10 cellular contexts compared by ENCODE assay signal in genomic region chr1:204103121-204103741, GRCh38. TPM values are rescaled to one million over a fixed set of nuclear protein-coding genes. Genes with fewer than 3 reads are reported as not detected.
DNase-seq lines count a peak whose midpoint lies in the region; ATAC-seq lines count a peak whose summit lies in the region.
"Had no signal": no experiment of that assay in that cellular context is flagged by ENCODE, and none has a peak within 500 bp of the region (broad histone marks: within the 10 kb centered on the region; RNA-seq: fewer than 3 reads in every experiment).

No MANE protein-coding gene starts in this region.

- H3K27ac Mint-ChIP-seq in activated T-cell treated with anti-CD3 and anti-CD28 coated beads, Interleukin-2, amount 50 U/mL, for 24 hours: peak overlapping the region; percentile 87
- H3K27ac Mint-ChIP-seq in activated CD8-positive, alpha-beta T cell treated with anti-CD3 and anti-CD28 coated beads, Interleukin-2, amount 10 ng/mL, durations not matched to agents 7 days and 5 days: peak overlapping the region; percentile 60
- peak overlapping the region; percentile 31 for H3K27ac Mint-ChIP-seq in stimulated activated naive B cell treated with anti-CD40 and anti-IgM and Interleukin-4, amounts not matched to agents 10 μg/mL and 1 μg/mL and 100 μg/mL, for 72 hours

- H3K4me1 Mint-ChIP-seq in activated T-cell treated with anti-CD3 and anti-CD28 coated beads, Interleukin-2, amount 50 U/mL, for 24 hours (ENCODE audit: low read depth): peaks cover 33% of the 10 kb centered on the region
- H3K4me1 Mint-ChIP-seq in activated CD8-positive, alpha-beta T cell treated with anti-CD3 and anti-CD28 coated beads, Interleukin-2, amount 10 ng/mL, durations not matched to agents 7 days and 5 days (ENCODE audit: low read depth): peaks cover 44% of the 10 kb centered on the region
- H3K4me1 Mint-ChIP-seq in stimulated activated naive B cell treated with anti-CD40 and anti-IgM and Interleukin-4, amounts not matched to agents 10 μg/mL and 1 μg/mL and 100 μg/mL, for 72 hours: peaks cover 26 to 35% of the 10 kb centered on the region in 2 donors

- H3K4me3 Mint-ChIP-seq in activated T-cell treated with anti-CD3 and anti-CD28 coated beads, Interleukin-2, amount 50 U/mL, for 24 hours: no peak overlapping the region
- H3K4me3 Mint-ChIP-seq in activated CD8-positive, alpha-beta T cell treated with anti-CD3 and anti-CD28 coated beads, Interleukin-2, amount 10 ng/mL, durations not matched to agents 7 days and 5 days: no peak overlapping the region
- peak overlapping the region in 1 of 2 donors; percentile 16 for H3K4me3 Mint-ChIP-seq in stimulated activated naive B cell treated with anti-CD40 and anti-IgM and Interleukin-4, amounts not matched to agents 10 μg/mL and 1 μg/mL and 100 μg/mL, for 72 hours

- DNase-seq in activated T-cell treated with anti-CD3 and anti-CD28 coated beads, Interleukin-2, amount 50 U/mL, for 24 hours: no peak
- no peak for DNase-seq in activated T-cell treated with anti-CD3 and anti-CD28 coated beads for 4 hours
- no peak for DNase-seq in activated CD8-positive, alpha-beta T cell treated with anti-CD3 and anti-CD28 coated beads, Interleukin-2, amount 10 ng/mL, durations not matched to agents 7 days and 5 days
- DNase-seq in iris pigment epithelial cell (ENCODE audit: low read depth): peak; percentile 72
- DNase-seq in stimulated activated naive B cell treated with anti-CD40 and anti-IgM and Interleukin-4, amounts not matched to agents 10 μg/mL and 1 μg/mL and 100 μg/mL, for 72 hours: no peak
- DNase-seq in anterior cingulate cortex (lab: John Stamatoyannopoulos, UW): no peak
- DNase-seq: NCI-H2107 had no signal

- POLR2A ChIA-PET in activated CD8-positive, alpha-beta T cell treated with anti-CD3 and anti-CD28 coated beads, Interleukin-2, amount 10 ng/mL, durations not matched to agents 7 days and 5 days (lab: Charles Lee): no interaction called here

- H3K9me3 Mint-ChIP-seq in activated T-cell treated with anti-CD3 and anti-CD28 coated beads, Interleukin-2, amount 50 U/mL, for 24 hours: no peaks in the 10 kb centered on the region
- H3K9me3 Mint-ChIP-seq in activated CD8-positive, alpha-beta T cell treated with anti-CD3 and anti-CD28 coated beads, Interleukin-2, amount 10 ng/mL, durations not matched to agents 7 days and 5 days (ENCODE audit: insufficient read depth): no peaks in the 10 kb centered on the region
- H3K9me3 Mint-ChIP-seq in stimulated activated naive B cell treated with anti-CD40 and anti-IgM and Interleukin-4, amounts not matched to agents 10 μg/mL and 1 μg/mL and 100 μg/mL, for 72 hours: no peaks in the 10 kb centered on the region

- no peak for ATAC-seq in activated CD8-positive, alpha-beta T cell treated with anti-CD3 and anti-CD28 coated beads, Interleukin-2, amount 10 ng/mL, durations not matched to agents 7 days and 5 days
- ATAC-seq in stimulated activated naive B cell treated with anti-CD40 and anti-IgM and Interleukin-4, amounts not matched to agents 10 μg/mL and 1 μg/mL and 100 μg/mL, for 72 hours (replicated peaks): peak in 1 of 2 donors; percentile 18
- ATAC-seq in HG03460 (IDR thresholded peaks at IDR 0.05; ENCODE audit: unreplicated experiment) (no peak), HG03280 (IDR thresholded peaks at IDR 0.05; ENCODE audit: unreplicated experiment) (no peak)

- H3K36me3 Mint-ChIP-seq in activated T-cell treated with anti-CD3 and anti-CD28 coated beads, Interleukin-2, amount 50 U/mL, for 24 hours (ENCODE audit: low read depth): no peaks in the 10 kb centered on the region
- peaks cover 3% of the 10 kb centered on the region for H3K36me3 Mint-ChIP-seq in activated CD8-positive, alpha-beta T cell treated with anti-CD3 and anti-CD28 coated beads, Interleukin-2, amount 10 ng/mL, durations not matched to agents 7 days and 5 days (ENCODE audit: low read depth)
- no peaks in the 10 kb centered on the region for H3K36me3 Mint-ChIP-seq in stimulated activated naive B cell treated with anti-CD40 and anti-IgM and Interleukin-4, amounts not matched to agents 10 μg/mL and 1 μg/mL and 100 μg/mL, for 72 hours

- CTCF ChIA-PET in activated CD8-positive, alpha-beta T cell treated with anti-CD3 and anti-CD28 coated beads, Interleukin-2, amount 10 ng/mL, durations not matched to agents 7 days and 5 days (lab: Charles Lee): interaction anchor here (1.7 kb wide), 1 partner anchor 26 kb away, joined by 6 read pairs; no protein-coding TSS in a partner anchor

- H3K27me3 Mint-ChIP-seq in activated T-cell treated with anti-CD3 and anti-CD28 coated beads, Interleukin-2, amount 50 U/mL, for 24 hours: peaks cover 7% of the 10 kb centered on the region
- peaks cover 3% of the 10 kb centered on the region for H3K27me3 Mint-ChIP-seq in activated CD8-positive, alpha-beta T cell treated with anti-CD3 and anti-CD28 coated beads, Interleukin-2, amount 10 ng/mL, durations not matched to agents 7 days and 5 days (ENCODE audit: low read depth)
- H3K27me3 Mint-ChIP-seq in stimulated activated naive B cell treated with anti-CD40 and anti-IgM and Interleukin-4, amounts not matched to agents 10 μg/mL and 1 μg/mL and 100 μg/mL, for 72 hours: peaks cover 9 to 20% of the 10 kb centered on the region in 2 donors

RNA-seq across cellular contexts. Expression of gene SOX13, which starts 30.3 kb away (rescaled TPM):
- total RNA-seq in activated CD8-positive, alpha-beta T cell treated with anti-CD3 and anti-CD28 coated beads, Interleukin-2, amount 10 ng/mL, durations not matched to agents 7 days and 5 days: 1 to 10 TPM in 1 of 2 experiments, under 1 TPM in 1; 0.37 to 1.2 TPM

RNA-seq across cellular contexts. Expression of gene ETNK2, which starts 48.6 kb away (rescaled TPM):
- under 1 TPM in 1 of 2 experiments, not detected in 1; 0.11 TPM for total RNA-seq in activated CD8-positive, alpha-beta T cell treated with anti-CD3 and anti-CD28 coated beads, Interleukin-2, amount 10 ng/mL, durations not matched to agents 7 days and 5 days
- total RNA-seq: GM12878 had no signal

Comparison
In these comparisons a context has a peak if more than half of its experiments do, and no peak if none do; other contexts are left out.
1. H3K27ac Mint-ChIP-seq: peak in every context shown above with its lines; median percentile 87 in activated T-cell treated with anti-CD3 and anti-CD28 coated beads, Interleukin-2, amount 50 U/mL, for 24 hours; 60 in activated CD8-positive, alpha-beta T cell treated with anti-CD3 and anti-CD28 coated beads, Interleukin-2, amount 10 ng/mL, durations not matched to agents 7 days and 5 days; 31 in stimulated activated naive B cell treated with anti-CD40 and anti-IgM and Interleukin-4, amounts not matched to agents 10 μg/mL and 1 μg/mL and 100 μg/mL, for 72 hours.